In the genomic region with DNA sequence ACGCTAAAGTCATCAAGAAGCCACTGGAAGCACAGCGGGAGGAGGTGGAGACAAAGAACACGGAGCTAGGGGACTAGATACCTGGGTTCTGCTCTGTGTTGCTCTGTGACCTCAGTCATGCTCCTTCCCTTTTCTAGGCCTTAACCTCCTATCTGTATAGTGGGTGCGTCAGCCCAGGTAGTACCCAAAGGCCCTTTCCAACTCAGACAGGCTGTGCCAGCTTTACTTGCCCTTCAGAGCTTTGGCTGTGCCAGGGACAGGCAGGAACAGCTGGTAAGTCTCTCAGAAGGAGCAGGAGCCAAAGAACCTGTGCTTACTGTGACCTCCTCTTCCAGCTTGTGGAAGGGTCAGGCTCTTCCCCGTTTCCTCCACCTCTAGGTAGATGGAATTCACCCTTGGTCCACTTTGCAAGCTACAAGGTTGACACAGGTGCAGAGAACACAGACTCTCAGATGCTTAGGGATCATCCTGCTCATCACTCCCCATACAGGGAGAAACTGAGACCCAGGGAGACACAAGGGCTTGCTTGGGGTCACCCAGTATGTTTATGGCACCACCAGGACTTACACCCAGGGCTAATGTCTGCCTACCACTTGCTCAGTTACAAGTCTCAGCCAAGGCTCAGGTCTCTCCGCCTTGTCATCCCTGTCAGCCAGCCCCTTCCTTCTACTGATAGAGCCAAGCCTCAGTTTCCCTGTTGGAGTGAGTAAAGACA, we compare ENCODE assay signal across 1 cellular context.
TF ChIP-seq lines count a peak whose summit lies in the region.

No MANE protein-coding gene starts in this region.

TF ChIP-seq in SK-N-SH, 30 proteins besides CTCF, POLR2A, EP300 and RAD21 (continued from another document):
- no peak for TF ChIP-seq POLR2AphosphoS5 (IDR thresholded peaks at IDR 0.05; ENCODE audit: low read depth, low read length)
- TF ChIP-seq MXI1 (IDR thresholded peaks at IDR 0.05; ENCODE audit: low read depth, low read length), result no peak
- TF ChIP-seq TAF1 (IDR thresholded peaks at IDR 0.05; ENCODE audit: borderline replicate concordance, low read depth, low read length), result no peak
- no peak for TF ChIP-seq GABPA (IDR thresholded peaks at IDR 0.05; ENCODE audit: low read depth)
- TF ChIP-seq IRF3 (IDR thresholded peaks at IDR 0.05; ENCODE audit: low read depth, low read length), result no peak
- TF ChIP-seq ELF1 (IDR thresholded peaks at IDR 0.05), result no peak
- TF ChIP-seq ZBTB33 (IDR thresholded peaks at IDR 0.05; ENCODE audit: borderline replicate concordance, low read depth), result no peak
- no peak for TF ChIP-seq SMC3 (IDR thresholded peaks at IDR 0.05; ENCODE audit: low read depth, low read length)
- TF ChIP-seq, protein P1, sequence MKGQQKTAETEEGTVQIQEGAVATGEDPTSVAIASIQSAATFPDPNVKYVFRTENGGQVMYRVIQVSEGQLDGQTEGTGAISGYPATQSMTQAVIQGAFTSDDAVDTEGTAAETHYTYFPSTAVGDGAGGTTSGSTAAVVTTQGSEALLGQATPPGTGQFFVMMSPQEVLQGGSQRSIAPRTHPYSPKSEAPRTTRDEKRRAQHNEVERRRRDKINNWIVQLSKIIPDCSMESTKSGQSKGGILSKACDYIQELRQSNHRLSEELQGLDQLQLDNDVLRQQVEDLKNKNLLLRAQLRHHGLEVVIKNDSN (IDR thresholded peaks at IDR 0.05; ENCODE audit: borderline replicate concordance, low read depth), result no peak
